In genomic region chr13:73138276-73138950, GRCh38 we compare ENCODE assay signal across 13 cellular contexts.
DNase-seq lines count a peak whose midpoint lies in the region; ATAC-seq and TF ChIP-seq lines count a peak whose summit lies in the region.
"Had no signal": no experiment of that assay in that cellular context is flagged by ENCODE, and none has a peak within 500 bp of the region (broad histone marks: within the 10 kb centered on the region; RNA-seq: fewer than 3 reads in every experiment).

No MANE protein-coding gene starts in this region.

- ATAC-seq in mucosa of descending colon, result peak; percentile 42
- no peak for ATAC-seq in left ventricle myocardium superior
- ATAC-seq in GM19035 (IDR thresholded peaks at IDR 0.05; ENCODE audit: unreplicated experiment), result no peak
- ATAC-seq: activated naive CD4-positive, alpha-beta T cell treated with anti-CD3 and anti-CD28 coated beads, Interleukin-2, amount 50 U/mL, for 72 hours had no signal

- H3K9me3 ChIP-seq in HUES48 (ENCODE audit: control insufficient read depth, insufficient read depth, low read length) (no peaks in the 10 kb centered on the region), mucosa of descending colon (no peaks in the 10 kb centered on the region)
- H3K9me3 ChIP-seq: neutrophil had no signal

- DNase-seq in AG09319 (ENCODE audit: extremely low read depth, low read depth) (peak; percentile 44), choroid plexus epithelial cell (ENCODE audit: low read depth) (peak; percentile 78), mucosa of descending colon (peak in 1 of 3 donors; percentile 26), left ventricle myocardium superior (no peak), globus pallidus (ENCODE audit: low spot score) (no peak)
- no peak for DNase-seq in activated CD8-positive, alpha-beta memory T cell treated with anti-CD3 and anti-CD28 coated beads, Interleukin-2, amount 50 U/mL, for 4 hours
- DNase-seq: activated CD4-positive, alpha-beta T cell treated with anti-CD3 and anti-CD28 coated beads, Interleukin-2, amount 10 ng/mL, durations not matched to agents 7 days and 5 days; effector CD8-positive, alpha-beta T cell; stimulated activated CD4-positive, alpha-beta T cell treated with anti-CD3 and anti-CD28 coated beads, Interleukin-4, amount 100 ng/mL, for 1 hour had no signal

- intact Hi-C loops in mucosa of descending colon (cut with DNase I, micrococcal nuclease), result no loop called here
- intact Hi-C loops in left ventricle myocardium superior (cut with micrococcal nuclease), result no loop called here

- no peaks in the 10 kb centered on the region for H3K27me3 ChIP-seq in HUES48 (ENCODE audit: control insufficient read depth, insufficient read depth, low read length)
- H3K27me3 ChIP-seq: neutrophil had no signal

- H3K4me1 ChIP-seq in HUES48 (ENCODE audit: control insufficient read depth, insufficient read depth, low read length), result peaks cover 8% of the 10 kb centered on the region
- H3K4me1 ChIP-seq in mucosa of descending colon (ENCODE audit: low read depth), result peaks cover 30% of the 10 kb centered on the region

- peak overlapping the region; percentile 3 for H3K27ac ChIP-seq in HUES48 (ENCODE audit: low read depth, low read length)
- H3K27ac ChIP-seq: neutrophil had no signal

- H3K9ac ChIP-seq in HUES48 (ENCODE audit: low read depth, low read length), result no peak overlapping the region

- H3K36me3 ChIP-seq in HUES48 (ENCODE audit: control insufficient read depth, insufficient read depth, low read length) (no peaks in the 10 kb centered on the region), mucosa of descending colon (ENCODE audit: low read depth) (no peaks in the 10 kb centered on the region)
- H3K36me3 ChIP-seq: neutrophil had no signal

- TF ChIP-seq CTCF in AG09319 (IDR thresholded peaks at IDR 0.05; ENCODE audit: low read depth, low read length) (no peak), choroid plexus epithelial cell (conservative IDR thresholded peaks at IDR 0.05; ENCODE audit: low read depth, low read length) (no peak), mucosa of descending colon (IDR thresholded peaks at IDR 0.05) (no peak)

- no peak overlapping the region for H3K4me3 ChIP-seq in HUES48 (ENCODE audit: low read depth, low read length)
- H3K4me3 ChIP-seq in choroid plexus epithelial cell (ENCODE audit: low read depth, low read length), result peak overlapping the region; percentile 15
- H3K4me3 ChIP-seq in mucosa of descending colon, result no peak overlapping the region

Comparison
In these comparisons a context has a peak if more than half of its experiments do, and no peak if none do; other contexts are left out.
1. DNase-seq: peak in AG09319 (single experiment) and choroid plexus epithelial cell (single experiment); none in left ventricle myocardium superior (single experiment), activated CD8-positive, alpha-beta memory T cell treated with anti-CD3 and anti-CD28 coated beads, Interleukin-2, amount 50 U/mL, for 4 hours (single experiment) and globus pallidus (single experiment).